ENCODE assay signal across 10 cellular contexts in the genomic region with DNA sequence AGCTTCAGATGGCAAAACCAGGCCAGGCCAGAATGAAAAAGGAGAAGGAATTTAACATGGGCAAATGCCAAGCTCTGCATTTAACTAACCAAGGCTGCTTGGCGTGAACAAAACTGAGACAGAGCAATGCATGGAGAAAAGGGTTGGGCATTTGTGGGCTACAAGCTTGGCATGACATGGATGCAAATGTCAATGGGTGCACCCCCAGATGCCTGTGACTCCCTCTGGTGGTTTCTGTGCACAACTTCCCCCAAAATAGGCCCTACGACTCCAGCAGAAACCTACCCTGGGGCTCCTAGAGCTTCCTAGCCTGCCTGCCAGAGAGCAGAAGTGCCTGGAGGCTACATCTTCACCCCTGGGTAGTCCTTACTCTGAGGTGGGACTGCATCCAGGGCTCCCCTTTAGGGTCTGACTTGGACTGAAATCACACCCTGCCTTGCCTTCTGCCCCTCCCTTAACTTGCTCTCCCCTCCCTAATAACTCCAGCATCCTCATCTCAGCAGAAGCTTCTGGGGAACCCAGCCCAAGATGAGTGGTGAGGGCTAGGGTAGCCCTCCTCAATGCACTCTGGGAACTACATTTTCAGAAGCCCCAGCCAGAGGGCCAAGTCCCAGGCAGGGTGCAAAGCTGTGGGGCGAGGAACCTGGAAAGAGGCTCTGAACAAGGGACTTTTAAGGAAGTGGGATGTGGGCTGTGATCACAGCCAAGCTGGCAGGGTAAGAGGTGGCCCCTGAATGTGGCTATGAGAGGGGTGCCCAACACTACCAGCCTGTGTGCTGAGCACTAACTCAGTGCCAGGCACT. TPM values are rescaled to one million over a fixed set of nuclear protein-coding genes. Genes with fewer than 3 reads are reported as not detected.
DNase-seq lines count a peak whose midpoint lies in the region; ATAC-seq and TF ChIP-seq lines count a peak whose summit lies in the region.
"Had no signal": no experiment of that assay in that cellular context is flagged by ENCODE, and none has a peak within 500 bp of the region (broad histone marks: within the 10 kb centered on the region; RNA-seq: fewer than 3 reads in every experiment).

No MANE protein-coding gene starts in this region.

- no peaks in the 10 kb centered on the region for H3K36me3 ChIP-seq in heart right ventricle

- H3K27ac ChIP-seq in heart right ventricle (no peak overlapping the region), caudate nucleus (ENCODE audit: low read depth, low read length) (no peak overlapping the region)

- WGBS in heart right ventricle, 2 donors, result 68 to 70% methylated on average over 3 of the region's 3 CpGs

- TF ChIP-seq CTCF in heart right ventricle (IDR thresholded peaks at IDR 0.05), result peak in 3 of 9 donors; percentile 17 to 37 (median 20)
- TF ChIP-seq CTCF in foreskin fibroblast (IDR thresholded peaks at IDR 0.05; ENCODE audit: low read depth, low read length), result peak; percentile 52
- peak; percentile 44 for TF ChIP-seq CTCF in type B pancreatic cell (conservative IDR thresholded peaks at IDR 0.05)

- in situ Hi-C loops in SK-MEL-5 (cut with HindIII; ENCODE audit: low pct_unique_long_range_greater_than_20kb, low sequenced_read_pairs), result no loop called here

- no peaks in the 10 kb centered on the region for H3K9me3 ChIP-seq in heart right ventricle

- intact Hi-C loops in Right ventricle myocardium superior (cut with DNase I), result no loop called here
- intact Hi-C loops in heart right ventricle (cut with DNase I), result no loop called here

- peaks cover 3% of the 10 kb centered on the region for H3K36me3 Mint-ChIP-seq in type B pancreatic cell
- no peaks in the 10 kb centered on the region for H3K36me3 Mint-ChIP-seq in stimulated activated effector memory CD8-positive, alpha-beta T cell treated with anti-CD3 and anti-CD28 coated beads, Interleukin-12 subunit alpha, Interleukin-12 subunit beta, amount 100 ng/mL, for 72 hours

- H3K9me3 Mint-ChIP-seq in type B pancreatic cell, result no peaks in the 10 kb centered on the region
- no peaks in the 10 kb centered on the region for H3K9me3 Mint-ChIP-seq in stimulated activated effector memory CD8-positive, alpha-beta T cell treated with anti-CD3 and anti-CD28 coated beads, Interleukin-12 subunit alpha, Interleukin-12 subunit beta, amount 100 ng/mL, for 72 hours

- H3K4me3 ChIP-seq in heart right ventricle (no peak overlapping the region), foreskin fibroblast (ENCODE audit: low read depth in 1 of 2, low read length in 2 of 2) (no peak overlapping the region)

- peaks cover 0 to 8% (median 4%) of the 10 kb centered on the region in 9 donors for H3K4me1 ChIP-seq in heart right ventricle

- ATAC-seq in Right ventricle myocardium superior (ENCODE audit: poor library complexity) (no peak), heart right ventricle (no peak)
- ATAC-seq in stimulated activated effector memory CD8-positive, alpha-beta T cell treated with anti-CD3 and anti-CD28 coated beads, Interleukin-12 subunit alpha, Interleukin-12 subunit beta, amount 100 ng/mL, for 72 hours, result no peak
- ATAC-seq: naive thymus-derived CD4-positive, alpha-beta T cell had no signal

- H3K27ac Mint-ChIP-seq in type B pancreatic cell, result peak overlapping the region; percentile 46
- no peak overlapping the region for H3K27ac Mint-ChIP-seq in stimulated activated effector memory CD8-positive, alpha-beta T cell treated with anti-CD3 and anti-CD28 coated beads, Interleukin-12 subunit alpha, Interleukin-12 subunit beta, amount 100 ng/mL, for 72 hours
- H3K27ac Mint-ChIP-seq: naive thymus-derived CD4-positive, alpha-beta T cell had no signal

- peaks cover 10% of the 10 kb centered on the region for H3K4me1 Mint-ChIP-seq in type B pancreatic cell (ENCODE audit: unreplicated experiment)
- H3K4me1 Mint-ChIP-seq in stimulated activated effector memory CD8-positive, alpha-beta T cell treated with anti-CD3 and anti-CD28 coated beads, Interleukin-12 subunit alpha, Interleukin-12 subunit beta, amount 100 ng/mL, for 72 hours, result peaks cover 7% of the 10 kb centered on the region

- H3K4me3 Mint-ChIP-seq in type B pancreatic cell, result no peak overlapping the region
- H3K4me3 Mint-ChIP-seq in stimulated activated effector memory CD8-positive, alpha-beta T cell treated with anti-CD3 and anti-CD28 coated beads, Interleukin-12 subunit alpha, Interleukin-12 subunit beta, amount 100 ng/mL, for 72 hours, result no peak overlapping the region
- H3K4me3 Mint-ChIP-seq: naive thymus-derived CD4-positive, alpha-beta T cell had no signal

- DNase-seq in Right ventricle myocardium superior, result peak; percentile 38
- no peak for DNase-seq in heart right ventricle
- DNase-seq in SK-MEL-5 (ENCODE audit: low read depth, low spot score), result peak; percentile 14
- peak in 1 of 2 donors; percentile 43 for DNase-seq in foreskin fibroblast
- DNase-seq in type B pancreatic cell (ENCODE audit: extremely low spot score, unreplicated experiment), result peak; percentile 66
- no peak for DNase-seq in caudate nucleus (lab: John Stamatoyannopoulos, UW)
- no peak for DNase-seq in stimulated activated effector memory CD8-positive, alpha-beta T cell treated with anti-CD3 and anti-CD28 coated beads, Interleukin-12 subunit alpha, Interleukin-12 subunit beta, amount 100 ng/mL, for 72 hours (ENCODE audit: low spot score in 2 of 2)
- no peak for DNase-seq in NCI-H2227 (lab: John Stamatoyannopoulos, UW; ENCODE audit: unreplicated experiment)

- peaks cover 0 to 85% (median 46%) of the 10 kb centered on the region in 7 donors for H3K27me3 ChIP-seq in heart right ventricle

- peaks cover 25% of the 10 kb centered on the region for H3K27me3 Mint-ChIP-seq in type B pancreatic cell

RNA-seq across cellular contexts. Expression of a gene that starts 11.3 kb away (rescaled TPM):
- total RNA-seq in Right ventricle myocardium superior (not detected), heart right ventricle (under 1 TPM in 1 of 10 donors, not detected in 9; 0.13 TPM), type B pancreatic cell (ENCODE audit: low replicate concordance) (4.4 and 7.0 TPM in 2 replicates)
- polyA plus RNA-seq in heart right ventricle, result not detected
- total RNA-seq in SK-MEL-5 (2014; rRNA removed; shearing (Covaris generic)), result not detected in 2 replicates
- polyA plus RNA-seq in SK-MEL-5 (2015; cell fraction: cytosol; rRNA removed), result not detected in 2 replicates
- polyA plus RNA-seq in SK-MEL-5 (2015; cell fraction: nucleus; rRNA removed), result 0.46 TPM in 1 of 2 replicates, not detected in the other
- total RNA-seq: activated CD8-positive, alpha-beta memory T cell treated with anti-CD3 and anti-CD28 coated beads for 36 hours; naive thymus-derived CD4-positive, alpha-beta T cell had no signal
- polyA plus RNA-seq: naive thymus-derived CD4-positive, alpha-beta T cell had no signal

RNA-seq across cellular contexts. Expression of a gene that starts 33.7 kb away (rescaled TPM):
- total RNA-seq in Right ventricle myocardium superior (2.7 TPM), heart right ventricle (1 to 10 TPM; 1.3 to 4.1 (median 2.9) TPM), type B pancreatic cell (ENCODE audit: low replicate concordance) (1.2 and 1.3 TPM in 2 replicates)
- 1 to 10 TPM in 1 of 2 donors, under 1 TPM in 1; 0.87 to 3.7 TPM for polyA plus RNA-seq in heart right ventricle
- total RNA-seq in SK-MEL-5 (2014; rRNA removed; shearing (Covaris generic)), result not detected in 2 replicates
- polyA plus RNA-seq in SK-MEL-5 (2015; cell fraction: cytosol; rRNA removed), result 0.04 and 0.27 TPM in 2 replicates
- polyA plus RNA-seq in SK-MEL-5 (2015; cell fraction: nucleus; rRNA removed), result 0.15 TPM in 1 of 2 replicates, not detected in the other

Comparison
In these comparisons a context has a peak if more than half of its experiments do, and no peak if none do; other contexts are left out.
1. DNase-seq: peak in Right ventricle myocardium superior (single experiment), SK-MEL-5 (single experiment) and type B pancreatic cell (single experiment); none in heart right ventricle (0 of 2), caudate nucleus (0 of 61), stimulated activated effector memory CD8-positive, alpha-beta T cell treated with anti-CD3 and anti-CD28 coated beads, Interleukin-12 subunit alpha, Interleukin-12 subunit beta, amount 100 ng/mL, for 72 hours (0 of 2) and NCI-H2227 (single experiment).